In the genomic region with DNA sequence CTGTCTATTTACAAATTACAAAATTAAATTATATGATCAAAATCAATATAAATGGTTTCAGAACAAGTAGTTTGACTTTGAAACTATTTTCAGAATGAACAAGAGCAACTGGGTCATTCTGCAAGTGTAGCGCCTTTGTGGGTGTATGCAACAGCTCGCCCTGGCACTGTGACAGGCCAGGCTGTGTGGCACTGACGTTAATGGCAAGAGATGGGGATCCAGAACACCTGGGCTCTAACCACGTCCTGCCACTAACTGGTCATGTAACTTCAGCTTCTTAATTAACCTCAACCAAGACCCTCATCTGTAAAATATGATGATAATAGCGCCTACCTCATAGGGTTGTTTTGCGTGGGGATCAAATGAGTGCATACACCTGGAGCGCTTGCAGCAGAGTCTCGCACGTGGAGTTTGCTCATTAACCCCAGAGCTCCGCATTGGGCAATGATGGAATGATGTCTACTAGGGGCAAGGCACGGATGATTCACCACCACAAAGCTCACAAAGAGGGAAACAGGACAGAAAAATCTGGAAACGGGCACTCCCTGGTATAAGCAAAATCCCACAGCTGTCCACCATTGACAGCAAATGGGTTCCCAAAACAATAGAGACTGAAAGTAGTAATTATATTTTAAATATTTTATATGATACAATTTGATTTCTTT, we compare ENCODE assay signal across 1 cellular context.
TF ChIP-seq lines count a peak whose summit lies in the region.

No MANE protein-coding gene starts in this region.

TF ChIP-seq in H1, 55 proteins besides CTCF, POLR2A, EP300 and RAD21:
- TF ChIP-seq CTBP2 (IDR thresholded peaks at IDR 0.05; ENCODE audit: borderline replicate concordance, insufficient read depth, insufficient read length, low read length) (no peak), RXRA (IDR thresholded peaks at IDR 0.05; ENCODE audit: insufficient read depth, low read depth, low read length) (no peak), CBX8 (IDR thresholded peaks at IDR 0.05; ENCODE audit: borderline replicate concordance, low read depth, low read length) (no peak), CREB1 (IDR thresholded peaks at IDR 0.05) (no peak), GABPA (IDR thresholded peaks at IDR 0.05; ENCODE audit: borderline replicate concordance, insufficient read depth, low read length) (no peak), MAFK (IDR thresholded peaks at IDR 0.05; ENCODE audit: low read depth, low read length) (no peak), ATF2 (IDR thresholded peaks at IDR 0.05; ENCODE audit: low read length) (no peak), ASH2L (IDR thresholded peaks at IDR 0.05; ENCODE audit: low read length) (no peak), SIRT6 (IDR thresholded peaks at IDR 0.05; ENCODE audit: low read length) (no peak), KDM4A (IDR thresholded peaks at IDR 0.05; ENCODE audit: low read depth, low read length, severe bottlenecking) (no peak), JUND (IDR thresholded peaks at IDR 0.05; ENCODE audit: low read length) (no peak), TEAD4 (IDR thresholded peaks at IDR 0.05; ENCODE audit: low read depth, low read length) (no peak), SIX5 (IDR thresholded peaks at IDR 0.05; ENCODE audit: low read depth, low read length) (no peak), TAF7 (optimal IDR thresholded peaks at IDR 0.05; ENCODE audit: borderline replicate concordance, low read depth, low read length) (no peak), CBX5 (IDR thresholded peaks at IDR 0.05; ENCODE audit: low read depth, low read length) (no peak), SAP30 (IDR thresholded peaks at IDR 0.05; ENCODE audit: insufficient read depth, insufficient replicate concordance, low read length) (no peak), EGR1 (IDR thresholded peaks at IDR 0.05; ENCODE audit: borderline replicate concordance, low read depth, low read length) (no peak), SIN3A (conservative IDR thresholded peaks at IDR 0.05 in 1 of 2, IDR thresholded peaks at IDR 0.05 in 1 of 2; ENCODE audit: low read depth in 1 of 2, low read length in 2 of 2) (no peak)
- TF ChIP-seq, protein P1, sequence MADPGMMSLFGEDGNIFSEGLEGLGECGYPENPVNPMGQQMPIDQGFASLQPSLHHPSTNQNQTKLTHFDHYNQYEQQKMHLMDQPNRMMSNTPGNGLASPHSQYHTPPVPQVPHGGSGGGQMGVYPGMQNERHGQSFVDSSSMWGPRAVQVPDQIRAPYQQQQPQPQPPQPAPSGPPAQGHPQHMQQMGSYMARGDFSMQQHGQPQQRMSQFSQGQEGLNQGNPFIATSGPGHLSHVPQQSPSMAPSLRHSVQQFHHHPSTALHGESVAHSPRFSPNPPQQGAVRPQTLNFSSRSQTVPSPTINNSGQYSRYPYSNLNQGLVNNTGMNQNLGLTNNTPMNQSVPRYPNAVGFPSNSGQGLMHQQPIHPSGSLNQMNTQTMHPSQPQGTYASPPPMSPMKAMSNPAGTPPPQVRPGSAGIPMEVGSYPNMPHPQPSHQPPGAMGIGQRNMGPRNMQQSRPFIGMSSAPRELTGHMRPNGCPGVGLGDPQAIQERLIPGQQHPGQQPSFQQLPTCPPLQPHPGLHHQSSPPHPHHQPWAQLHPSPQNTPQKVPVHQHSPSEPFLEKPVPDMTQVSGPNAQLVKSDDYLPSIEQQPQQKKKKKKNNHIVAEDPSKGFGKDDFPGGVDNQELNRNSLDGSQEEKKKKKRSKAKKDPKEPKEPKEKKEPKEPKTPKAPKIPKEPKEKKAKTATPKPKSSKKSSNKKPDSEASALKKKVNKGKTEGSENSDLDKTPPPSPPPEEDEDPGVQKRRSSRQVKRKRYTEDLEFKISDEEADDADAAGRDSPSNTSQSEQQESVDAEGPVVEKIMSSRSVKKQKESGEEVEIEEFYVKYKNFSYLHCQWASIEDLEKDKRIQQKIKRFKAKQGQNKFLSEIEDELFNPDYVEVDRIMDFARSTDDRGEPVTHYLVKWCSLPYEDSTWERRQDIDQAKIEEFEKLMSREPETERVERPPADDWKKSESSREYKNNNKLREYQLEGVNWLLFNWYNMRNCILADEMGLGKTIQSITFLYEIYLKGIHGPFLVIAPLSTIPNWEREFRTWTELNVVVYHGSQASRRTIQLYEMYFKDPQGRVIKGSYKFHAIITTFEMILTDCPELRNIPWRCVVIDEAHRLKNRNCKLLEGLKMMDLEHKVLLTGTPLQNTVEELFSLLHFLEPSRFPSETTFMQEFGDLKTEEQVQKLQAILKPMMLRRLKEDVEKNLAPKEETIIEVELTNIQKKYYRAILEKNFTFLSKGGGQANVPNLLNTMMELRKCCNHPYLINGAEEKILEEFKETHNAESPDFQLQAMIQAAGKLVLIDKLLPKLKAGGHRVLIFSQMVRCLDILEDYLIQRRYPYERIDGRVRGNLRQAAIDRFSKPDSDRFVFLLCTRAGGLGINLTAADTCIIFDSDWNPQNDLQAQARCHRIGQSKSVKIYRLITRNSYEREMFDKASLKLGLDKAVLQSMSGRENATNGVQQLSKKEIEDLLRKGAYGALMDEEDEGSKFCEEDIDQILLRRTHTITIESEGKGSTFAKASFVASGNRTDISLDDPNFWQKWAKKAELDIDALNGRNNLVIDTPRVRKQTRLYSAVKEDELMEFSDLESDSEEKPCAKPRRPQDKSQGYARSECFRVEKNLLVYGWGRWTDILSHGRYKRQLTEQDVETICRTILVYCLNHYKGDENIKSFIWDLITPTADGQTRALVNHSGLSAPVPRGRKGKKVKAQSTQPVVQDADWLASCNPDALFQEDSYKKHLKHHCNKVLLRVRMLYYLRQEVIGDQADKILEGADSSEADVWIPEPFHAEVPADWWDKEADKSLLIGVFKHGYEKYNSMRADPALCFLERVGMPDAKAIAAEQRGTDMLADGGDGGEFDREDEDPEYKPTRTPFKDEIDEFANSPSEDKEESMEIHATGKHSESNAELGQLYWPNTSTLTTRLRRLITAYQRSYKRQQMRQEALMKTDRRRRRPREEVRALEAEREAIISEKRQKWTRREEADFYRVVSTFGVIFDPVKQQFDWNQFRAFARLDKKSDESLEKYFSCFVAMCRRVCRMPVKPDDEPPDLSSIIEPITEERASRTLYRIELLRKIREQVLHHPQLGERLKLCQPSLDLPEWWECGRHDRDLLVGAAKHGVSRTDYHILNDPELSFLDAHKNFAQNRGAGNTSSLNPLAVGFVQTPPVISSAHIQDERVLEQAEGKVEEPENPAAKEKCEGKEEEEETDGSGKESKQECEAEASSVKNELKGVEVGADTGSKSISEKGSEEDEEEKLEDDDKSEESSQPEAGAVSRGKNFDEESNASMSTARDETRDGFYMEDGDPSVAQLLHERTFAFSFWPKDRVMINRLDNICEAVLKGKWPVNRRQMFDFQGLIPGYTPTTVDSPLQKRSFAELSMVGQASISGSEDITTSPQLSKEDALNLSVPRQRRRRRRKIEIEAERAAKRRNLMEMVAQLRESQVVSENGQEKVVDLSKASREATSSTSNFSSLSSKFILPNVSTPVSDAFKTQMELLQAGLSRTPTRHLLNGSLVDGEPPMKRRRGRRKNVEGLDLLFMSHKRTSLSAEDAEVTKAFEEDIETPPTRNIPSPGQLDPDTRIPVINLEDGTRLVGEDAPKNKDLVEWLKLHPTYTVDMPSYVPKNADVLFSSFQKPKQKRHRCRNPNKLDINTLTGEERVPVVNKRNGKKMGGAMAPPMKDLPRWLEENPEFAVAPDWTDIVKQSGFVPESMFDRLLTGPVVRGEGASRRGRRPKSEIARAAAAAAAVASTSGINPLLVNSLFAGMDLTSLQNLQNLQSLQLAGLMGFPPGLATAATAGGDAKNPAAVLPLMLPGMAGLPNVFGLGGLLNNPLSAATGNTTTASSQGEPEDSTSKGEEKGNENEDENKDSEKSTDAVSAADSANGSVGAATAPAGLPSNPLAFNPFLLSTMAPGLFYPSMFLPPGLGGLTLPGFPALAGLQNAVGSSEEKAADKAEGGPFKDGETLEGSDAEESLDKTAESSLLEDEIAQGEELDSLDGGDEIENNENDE (IDR thresholded peaks at IDR 0.05; ENCODE audit: insufficient replicate concordance, low read length): no peak
TF ChIP-seq in H1: peak in this region for 0.
